ENCODE assay signal across 22 cellular contexts in the genomic region with DNA sequence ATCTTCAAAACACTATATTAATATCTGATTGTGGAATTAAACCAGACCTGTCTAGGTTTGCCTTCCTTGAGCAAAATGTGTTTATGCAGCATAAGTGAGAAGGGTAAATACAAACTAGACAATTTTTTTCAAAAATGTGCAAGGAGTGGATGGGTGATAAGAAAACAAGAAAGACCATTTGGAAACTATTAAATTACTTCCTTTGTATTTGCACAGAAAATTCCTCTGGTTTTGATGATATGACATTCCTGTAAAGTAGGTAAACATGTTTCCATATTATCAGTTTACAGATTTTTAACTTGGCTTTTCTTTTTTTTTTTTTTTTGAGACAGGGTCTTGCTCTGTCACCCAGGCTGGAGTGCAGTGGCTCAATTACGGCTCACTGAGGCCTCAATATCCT. TPM values are rescaled to one million over a fixed set of nuclear protein-coding genes. Genes with fewer than 3 reads are reported as not detected.
DNase-seq lines count a peak whose midpoint lies in the region; ATAC-seq, FAIRE-seq and TF ChIP-seq lines count a peak whose summit lies in the region.
"Had no signal": no experiment of that assay in that cellular context is flagged by ENCODE, and none has a peak within 500 bp of the region (broad histone marks: within the 10 kb centered on the region; RNA-seq: fewer than 3 reads in every experiment).

No MANE protein-coding gene starts in this region.

- H3K36me3 Mint-ChIP-seq in type B pancreatic cell = no peaks in the 10 kb centered on the region

- no peak overlapping the region for H3K9ac ChIP-seq in GM23248
- no peak overlapping the region for H3K9ac ChIP-seq in keratinocyte (ENCODE audit: control insufficient read depth, extremely low read depth, insufficient read depth, low read length)
- H3K9ac ChIP-seq: BLaER1 had no signal

- H3K27me3 ChIP-seq in GM23248 (replicated peaks; ENCODE audit: insufficient read depth) (no peaks in the 10 kb centered on the region), RWPE2 (ENCODE audit: insufficient read depth, poor library complexity, severe bottlenecking) (no peaks in the 10 kb centered on the region), keratinocyte (ENCODE audit: control insufficient read depth, extremely low read depth, insufficient read depth, low read length) (peaks cover 4% of the 10 kb centered on the region)
- H3K27me3 ChIP-seq: BLaER1 had no signal

- ATAC-seq in RWPE2 (ENCODE audit: low read depth) (no peak), HG03097 (IDR thresholded peaks at IDR 0.05; ENCODE audit: low FRiP score, unreplicated experiment) (no peak)

- no peak for FAIRE-seq in keratinocyte (lab: Jason Lieb, UNC)
- FAIRE-seq: G401.6, HTR-8/SVneo, RCC 7860 had no signal

- in situ Hi-C loops in GM23248 (cut with MboI) = no loop called here

- peaks cover 25% of the 10 kb centered on the region for H3K4me1 ChIP-seq in GM23248 (ENCODE audit: insufficient read depth)
- no peaks in the 10 kb centered on the region for H3K4me1 ChIP-seq in RWPE2 (ENCODE audit: insufficient read depth, poor library complexity, severe bottlenecking)
- H3K4me1 ChIP-seq in keratinocyte (ENCODE audit: control insufficient read depth, extremely low read depth, insufficient read depth, low read length) = peaks cover 21% of the 10 kb centered on the region

- H3K4me3 Mint-ChIP-seq in type B pancreatic cell = no peak overlapping the region
- H3K4me3 Mint-ChIP-seq: CD4-positive, alpha-beta T cell had no signal

- 100% methylated on average over 1 of the region's 1 CpG for WGBS in GM23248 (ENCODE audit: low coverage in 1 of 2, low lambda C conversion rate in 2 of 2, missing lambda C conversion rate in 2 of 2), 2 experiments

- peaks cover 43% of the 10 kb centered on the region for H3K4me1 Mint-ChIP-seq in type B pancreatic cell (ENCODE audit: unreplicated experiment)

- TF ChIP-seq CTCF in RWPE2 (IDR thresholded peaks at IDR 0.05; ENCODE audit: poor library complexity, severe bottlenecking) (no peak), keratinocyte (optimal IDR thresholded peaks at IDR 0.05 in 1 of 3, IDR thresholded peaks at IDR 0.05 in 1 of 3, conservative IDR thresholded peaks at IDR 0.05 in 1 of 3; ENCODE audit: extremely low read depth in 1 of 3, insufficient read depth in 2 of 3, low read length in 3 of 3) (no peak), type B pancreatic cell (conservative IDR thresholded peaks at IDR 0.05) (no peak)

- H4K20me1 ChIP-seq in GM23248 (ENCODE audit: insufficient read depth) (no peaks in the 10 kb centered on the region), keratinocyte (ENCODE audit: control insufficient read depth, extremely low read depth, insufficient read depth, low read length) (no peaks in the 10 kb centered on the region)
- H4K20me1 ChIP-seq: BLaER1 had no signal

- intact Hi-C loops in cardiac septum (cut with DNase I) = no loop called here

- H3K36me3 ChIP-seq in GM23248 (ENCODE audit: low read depth) (no peaks in the 10 kb centered on the region), RWPE2 (ENCODE audit: low read depth) (no peaks in the 10 kb centered on the region), keratinocyte (ENCODE audit: control insufficient read depth in 2 of 2, extremely low read depth in 1 of 2, insufficient read depth in 2 of 2, low read length in 2 of 2) (no peaks in the 10 kb centered on the region)
- H3K36me3 ChIP-seq: BLaER1 had no signal

- no peaks in the 10 kb centered on the region for H3K27me3 Mint-ChIP-seq in type B pancreatic cell

- no peaks in the 10 kb centered on the region for H3K9me2 ChIP-seq in GM23248 (ENCODE audit: insufficient read depth)

- H3K4me2 ChIP-seq in GM23248 (ENCODE audit: unreplicated experiment) = peak overlapping the region; percentile 11
- H3K4me2 ChIP-seq in keratinocyte (ENCODE audit: control insufficient read depth, extremely low read depth, insufficient read depth, low read depth, low read length) = peak overlapping the region; percentile 25
- H3K4me2 ChIP-seq: BLaER1 had no signal

- H3K27ac Mint-ChIP-seq in type B pancreatic cell = peak overlapping the region; percentile 90
- H3K27ac Mint-ChIP-seq: CD4-positive, alpha-beta T cell had no signal

- H3K79me2 ChIP-seq in GM23248 (ENCODE audit: insufficient read depth) (no peaks in the 10 kb centered on the region), keratinocyte (ENCODE audit: control insufficient read depth, insufficient read depth, low read length) (no peaks in the 10 kb centered on the region)

- H3K4me3 ChIP-seq in GM23248 (no peak overlapping the region), RWPE2 (ENCODE audit: severe bottlenecking) (no peak overlapping the region), keratinocyte (ENCODE audit: control insufficient read depth in 2 of 3, extremely low read depth in 1 of 3, insufficient read depth in 2 of 3, low read depth in 1 of 3, low read length in 3 of 3) (no peak overlapping the region)
- H3K4me3 ChIP-seq: BLaER1 had no signal

- dilution Hi-C loops in keratinocyte (cut with MboI; ENCODE audit: extremely low pct_ligation_motif_present, low sequenced_read_pairs) = no loop called here

- peaks cover 5% of the 10 kb centered on the region for H3K9me3 Mint-ChIP-seq in type B pancreatic cell
- H3K9me3 Mint-ChIP-seq: CD4-positive, alpha-beta T cell had no signal

- H3F3A ChIP-seq in GM23248 (ENCODE audit: insufficient read depth) = peaks cover 22% of the 10 kb centered on the region

- peak overlapping the region; percentile 43 for H3K27ac ChIP-seq in GM23248
- peak overlapping the region; percentile 33 for H3K27ac ChIP-seq in RWPE2 (ENCODE audit: poor library complexity, severe bottlenecking)
- peak overlapping the region; percentile 27 for H3K27ac ChIP-seq in keratinocyte (ENCODE audit: control insufficient read depth, insufficient read depth, low read length)
- H3K27ac ChIP-seq: BLaER1 had no signal

- H3K9me3 ChIP-seq in GM23248 (ENCODE audit: low read depth) = no peaks in the 10 kb centered on the region
- no peaks in the 10 kb centered on the region for H3K9me3 ChIP-seq in RWPE2 (ENCODE audit: severe bottlenecking)
- H3K9me3 ChIP-seq in keratinocyte (ENCODE audit: control insufficient read depth, low read depth, low read length) = no peaks in the 10 kb centered on the region
- H3K9me3 ChIP-seq: BLaER1 had no signal

- DNase-seq in GM23248 (no peak), RWPE2 (ENCODE audit: low spot score) (no peak), keratinocyte (ENCODE audit: low read depth, low spot score) (no peak), type B pancreatic cell (ENCODE audit: extremely low spot score, unreplicated experiment) (no peak), cardiac septum (ENCODE audit: low spot score) (no peak), NCI-H1436 treated with DMSO at 0.1 percent for 48 hours (lab: John Stamatoyannopoulos, UW) (no peak)
- DNase-seq: CD4-positive, alpha-beta T cell; H7; KG1; MM.1S; NCI-H1048; NCI-H1417; NCI-H1694 treated with DMSO at 0.1 percent for 48 hours; NCI-H2081 treated with DMSO at 0.1 percent for 48 hours; NCI-H2171; NCI-H226; NCI-H510A had no signal

- H2AFZ ChIP-seq in GM23248 (no peak overlapping the region), keratinocyte (ENCODE audit: control insufficient read depth, low read length) (no peak overlapping the region)

- H3K9me1 ChIP-seq in keratinocyte (ENCODE audit: control insufficient read depth, extremely low read depth, insufficient read depth, low read length) = peaks cover 2% of the 10 kb centered on the region

RNA-seq across cellular contexts. Expression of a gene that starts 24.8 kb away (rescaled TPM):
- total RNA-seq in GM23248 (2014; rRNA removed; shearing (Covaris generic)) = 40.0 and 46.9 TPM in 2 replicates
- polyA plus RNA-seq in GM23248 (2016; fragmentation: Nextera tagmentation; extraction: Ambion mirVana) (22.7 and 23.0 TPM in 2 replicates), keratinocyte (11.8 to 17.2 TPM (median 12.4 TPM) in 3 replicates)
- 18.5 TPM for polyA plus RNA-seq in keratinocyte (2011; ENCODE audit: low read depth)
- 5.4 and 10.8 TPM in 2 replicates for polyA plus RNA-seq in keratinocyte (2011; cell fraction: cytosol; rRNA removed)
- polyA plus RNA-seq in keratinocyte (2011; cell fraction: nucleus; rRNA removed) = 16.8 and 26.0 TPM in 2 replicates
- 20.3 and 34.7 TPM in 2 replicates for polyA plus RNA-seq in keratinocyte (2012; ENCODE audit: low replicate concordance)
- polyA minus RNA-seq in keratinocyte = 5.9 to 26.5 TPM (median 16.6 TPM) in 3 replicates
- polyA minus RNA-seq in keratinocyte (2011; cell fraction: cytosol; rRNA and poly(A)+ RNA removed) = 23.6 TPM
- polyA minus RNA-seq in keratinocyte (2011; cell fraction: nucleus; rRNA and poly(A)+ RNA removed) = 52.2 and 72.0 TPM in 2 replicates
- total RNA-seq in type B pancreatic cell (ENCODE audit: low replicate concordance) (21.8 and 46.2 TPM in 2 replicates), cardiac septum (16.3 TPM)
